In the genomic region with DNA sequence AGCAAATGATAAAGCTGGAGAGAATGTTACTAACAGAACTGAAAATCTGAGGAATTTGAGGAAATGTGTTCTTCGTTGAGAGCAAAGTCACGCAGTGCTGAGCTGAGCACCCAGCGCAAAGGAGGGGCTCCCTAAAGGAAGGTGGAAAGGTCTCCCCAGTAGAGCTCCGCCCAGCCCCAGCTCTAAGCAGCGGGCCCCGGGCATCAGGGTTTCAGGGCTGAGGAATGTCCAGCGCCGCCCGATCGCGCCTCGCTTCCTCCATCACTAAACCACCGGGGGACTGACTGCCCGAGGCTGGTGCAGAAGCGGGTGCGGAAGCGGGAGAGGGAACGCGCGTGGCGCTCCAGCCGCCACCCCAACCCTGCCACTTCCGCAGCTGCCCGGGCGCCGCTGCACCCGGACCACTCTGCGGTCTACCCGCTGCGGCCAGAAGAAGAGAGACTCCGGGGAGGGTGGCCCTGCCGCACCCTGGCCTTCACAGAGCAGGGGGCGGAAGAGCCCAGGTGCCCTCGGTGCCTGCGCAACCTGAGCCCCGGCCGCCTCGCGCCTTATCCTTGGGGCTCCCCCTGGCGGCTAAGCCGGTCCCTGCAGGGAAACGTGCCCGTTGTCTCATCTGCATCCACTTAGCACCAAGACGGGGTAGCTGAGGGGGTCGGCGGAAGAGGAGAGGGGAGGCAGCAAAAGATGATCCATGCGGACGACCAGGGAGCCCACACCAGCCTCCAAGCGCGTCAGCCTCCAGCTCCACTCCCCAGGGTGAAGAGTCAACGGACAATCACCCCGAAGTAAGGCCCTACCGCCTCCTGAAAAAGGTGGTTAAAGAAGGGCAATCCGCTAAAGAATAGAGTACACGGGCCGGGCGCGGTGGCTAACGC, we compare ENCODE assay signal across 8 cellular contexts. TPM values are rescaled to one million over a fixed set of nuclear protein-coding genes. Genes with fewer than 3 reads are reported as not detected.
DNase-seq lines count a peak whose midpoint lies in the region; ATAC-seq, FAIRE-seq and TF ChIP-seq lines count a peak whose summit lies in the region.

No MANE protein-coding gene starts in this region.

- H3K9me3 Mint-ChIP-seq in activated B cell treated with CpG ODN at 0.5 μM for 24 hours = no peaks in the 10 kb centered on the region

- H3K27ac Mint-ChIP-seq in activated B cell treated with CpG ODN at 0.5 μM for 24 hours = peak overlapping the region; percentile 75

- peak overlapping the region; percentile 78 for H3K4me2 ChIP-seq in keratinocyte (ENCODE audit: control insufficient read depth, extremely low read depth, insufficient read depth, low read depth, low read length)

- H3K9me1 ChIP-seq in keratinocyte (ENCODE audit: control insufficient read depth, extremely low read depth, insufficient read depth, low read length) = no peaks in the 10 kb centered on the region

- dilution Hi-C loops in keratinocyte (cut with MboI; ENCODE audit: extremely low pct_ligation_motif_present, low sequenced_read_pairs) = no loop called here

- peaks cover 9% of the 10 kb centered on the region for H3K27me3 Mint-ChIP-seq in activated B cell treated with CpG ODN at 0.5 μM for 24 hours

- no peaks in the 10 kb centered on the region for H3K36me3 Mint-ChIP-seq in activated B cell treated with CpG ODN at 0.5 μM for 24 hours (ENCODE audit: low read depth)

- H3K36me3 ChIP-seq in keratinocyte (ENCODE audit: control insufficient read depth in 2 of 2, extremely low read depth in 1 of 2, insufficient read depth in 2 of 2, low read length in 2 of 2) = no peaks in the 10 kb centered on the region

- intact Hi-C loops in activated B cell treated with CpG ODN at 0.5 μM for 24 hours (cut with micrococcal nuclease) = loop anchor here (1.0 to 5.0 kb wide), 8 partner anchors 52 to 247 kb away; partner anchors contain the start of genes CNTROB and NAA38

- CTCF ChIA-PET in activated B cell treated with CpG ODN at 0.5 μM for 24 hours (lab: Charles Lee) = interaction anchor here (0.6 to 6.7 kb wide), 37 partner anchors 8 to 653 kb away, joined by 3 to 90 read pairs (median 4); partner anchors contain the start of genes CNTROB, GUCY2D, NAA38 and RNF227

- H3K27ac ChIP-seq in keratinocyte (ENCODE audit: control insufficient read depth, insufficient read depth, low read length) = peak overlapping the region; percentile 36

- peak; percentile 94 for FAIRE-seq in GM12891 (lab: Jason Lieb, UNC)
- FAIRE-seq in keratinocyte (lab: Jason Lieb, UNC) = no peak

- H3K9me3 ChIP-seq in keratinocyte (ENCODE audit: control insufficient read depth, low read depth, low read length) = no peaks in the 10 kb centered on the region

- H3K9ac ChIP-seq in keratinocyte (ENCODE audit: control insufficient read depth, extremely low read depth, insufficient read depth, low read length) = peak overlapping the region; percentile 64

- H3K4me1 Mint-ChIP-seq in activated B cell treated with CpG ODN at 0.5 μM for 24 hours = peaks cover 17% of the 10 kb centered on the region

- peaks cover 15% of the 10 kb centered on the region for H3K4me1 ChIP-seq in keratinocyte (ENCODE audit: control insufficient read depth, extremely low read depth, insufficient read depth, low read length)

- no peaks in the 10 kb centered on the region for H3K27me3 ChIP-seq in keratinocyte (ENCODE audit: control insufficient read depth, extremely low read depth, insufficient read depth, low read length)

- POLR2A ChIA-PET in activated B cell treated with CpG ODN at 0.5 μM for 24 hours (lab: Charles Lee) = interaction anchor here (0.6 to 2.5 kb wide), 8 partner anchors 58 to 231 kb away, joined by 3 to 24 read pairs (median 6); partner anchors contain the start of genes CNTROB, NAA38, RNF227 and TRAPPC1

- no peak for TF ChIP-seq POLR2A in GM12891 (IDR thresholded peaks at IDR 0.05; ENCODE audit: low read depth, low read length)

- peak overlapping the region; percentile 52 to 63 for H3K4me3 ChIP-seq in cardiac fibroblast (replicated peaks in 1 of 2; ENCODE audit: low read depth in 2 of 2, low read length in 2 of 2)
- peak overlapping the region; percentile 46 to 71 (median 53) for H3K4me3 ChIP-seq in keratinocyte (ENCODE audit: control insufficient read depth in 2 of 3, extremely low read depth in 1 of 3, insufficient read depth in 2 of 3, low read depth in 1 of 3, low read length in 3 of 3)

- H3K4me3 Mint-ChIP-seq in activated B cell treated with CpG ODN at 0.5 μM for 24 hours = peak overlapping the region; percentile 77

- H3K79me2 ChIP-seq in keratinocyte (ENCODE audit: control insufficient read depth, insufficient read depth, low read length) = no peaks in the 10 kb centered on the region

- TF ChIP-seq CTCF in activated B cell treated with CpG ODN at 0.5 μM for 24 hours (IDR thresholded peaks at IDR 0.05) (no peak), cardiac fibroblast (IDR thresholded peaks at IDR 0.05; ENCODE audit: low read depth, low read length) (peak; percentile 98), keratinocyte (optimal IDR thresholded peaks at IDR 0.05 in 1 of 3, IDR thresholded peaks at IDR 0.05 in 1 of 3, conservative IDR thresholded peaks at IDR 0.05 in 1 of 3; ENCODE audit: extremely low read depth in 1 of 3, insufficient read depth in 2 of 3, low read length in 3 of 3) (peak; percentile 75 to 99 (median 96))

- ATAC-seq in HG02798 (IDR thresholded peaks at IDR 0.05; ENCODE audit: poor library complexity, unreplicated experiment) (peak; percentile 86), activated B cell treated with CpG ODN at 0.5 μM for 24 hours (ENCODE audit: low read depth) (peak; percentile 94), GM21360 (IDR thresholded peaks at IDR 0.05; ENCODE audit: unreplicated experiment) (no peak)

- H2AFZ ChIP-seq in keratinocyte (ENCODE audit: control insufficient read depth, low read length) = peak overlapping the region; percentile 89

- no peaks in the 10 kb centered on the region for H4K20me1 ChIP-seq in keratinocyte (ENCODE audit: control insufficient read depth, extremely low read depth, insufficient read depth, low read length)

- DNase-seq in GM12891 (ENCODE audit: insufficient read length, low spot score) = peak; percentile 82
- peak; percentile 6 for DNase-seq in NCI-H2107 treated with DMSO at 0.1 percent for 48 hours (lab: John Stamatoyannopoulos, UW; ENCODE audit: unreplicated experiment)
- DNase-seq in activated B cell treated with CpG ODN at 0.5 μM for 24 hours = peak; percentile 96
- DNase-seq in cardiac fibroblast (ENCODE audit: low read depth in 2 of 2) = peak; percentile 67 to 71
- peak; percentile 28 for DNase-seq in keratinocyte (ENCODE audit: low read depth, low spot score)
- peak; percentile 83 to 97 (median 89) for DNase-seq in stimulated activated CD4-positive, alpha-beta T cell treated with anti-CD3 and anti-CD28 coated beads, Interleukin-12 subunit alpha, Interleukin-12 subunit beta, amount 100 ng/mL, for 48 hours (ENCODE audit: low read depth in 2 of 3, low spot score in 1 of 3)

TF ChIP-seq in GM12891, 5 proteins besides CTCF, POLR2A, EP300 and RAD21 (continues in another document):
- TF ChIP-seq POU2F2 (IDR thresholded peaks at IDR 0.05; ENCODE audit: low read depth, low read length) = no peak
- no peak for TF ChIP-seq PAX5 (IDR thresholded peaks at IDR 0.05; ENCODE audit: insufficient read depth, low read length, severe bottlenecking)
- TF ChIP-seq SPI1 (IDR thresholded peaks at IDR 0.05; ENCODE audit: low read depth, low read length) = peak; percentile 8; the same call in 1 of the 2 replicates

RNA-seq across cellular contexts. Expression of gene GUCY2D, which starts 12.4 kb away (rescaled TPM):
- not detected for polyA plus RNA-seq in GM12891 (2012; ENCODE audit: low read depth, missing spikeins)
- total RNA-seq in activated B cell treated with CpG ODN at 0.5 μM for 24 hours = not detected in 2 replicates
- 0.25 to 0.42 TPM in 2 of 3 replicates, not detected in the other for polyA plus RNA-seq in keratinocyte
- polyA plus RNA-seq in keratinocyte (2011; ENCODE audit: low read depth) = not detected
- polyA plus RNA-seq in keratinocyte (2011; cell fraction: cytosol; rRNA removed) = 0.01 TPM in 1 of 2 replicates, not detected in the other
- not detected in 2 replicates for polyA plus RNA-seq in keratinocyte (2011; cell fraction: nucleus; rRNA removed)
- polyA plus RNA-seq in keratinocyte (2012; ENCODE audit: low replicate concordance) = 0.13 and 0.59 TPM in 2 replicates
- not detected in 3 replicates for polyA minus RNA-seq in keratinocyte
- not detected for polyA minus RNA-seq in keratinocyte (2011; cell fraction: cytosol; rRNA and poly(A)+ RNA removed)
- not detected in 2 replicates for polyA minus RNA-seq in keratinocyte (2011; cell fraction: nucleus; rRNA and poly(A)+ RNA removed)

RNA-seq across cellular contexts. Expression of gene ALOX15B, which starts 48.8 kb away (rescaled TPM):
- polyA plus RNA-seq in GM12891 (2012; ENCODE audit: low read depth, missing spikeins) = 0.10 TPM
- not detected in 2 replicates for total RNA-seq in activated B cell treated with CpG ODN at 0.5 μM for 24 hours
- polyA plus RNA-seq in keratinocyte = 29.7 to 56.5 TPM (median 31.9 TPM) in 3 replicates
- 33.1 TPM for polyA plus RNA-seq in keratinocyte (2011; ENCODE audit: low read depth)
- polyA plus RNA-seq in keratinocyte (2011; cell fraction: cytosol; rRNA removed) = 33.5 and 59.6 TPM in 2 replicates
- 58.5 and 90.2 TPM in 2 replicates for polyA plus RNA-seq in keratinocyte (2011; cell fraction: nucleus; rRNA removed)
- polyA plus RNA-seq in keratinocyte (2012; ENCODE audit: low replicate concordance) = 36.8 and 91.2 TPM in 2 replicates
- polyA minus RNA-seq in keratinocyte = 29.3 to 58.7 TPM (median 57.8 TPM) in 3 replicates
- 41.8 TPM for polyA minus RNA-seq in keratinocyte (2011; cell fraction: cytosol; rRNA and poly(A)+ RNA removed)
- polyA minus RNA-seq in keratinocyte (2011; cell fraction: nucleus; rRNA and poly(A)+ RNA removed) = 34.5 and 48.1 TPM in 2 replicates

RNA-seq across cellular contexts. Expression of gene CNTROB, which starts 58.0 kb away (rescaled TPM):
- polyA plus RNA-seq in GM12891 (2012; ENCODE audit: low read depth, missing spikeins) = 22.8 TPM
- 23.0 and 24.6 TPM in 2 replicates for total RNA-seq in activated B cell treated with CpG ODN at 0.5 μM for 24 hours
- polyA plus RNA-seq in keratinocyte = 17.4 to 20.5 TPM (median 17.4 TPM) in 3 replicates
- 14.3 TPM for polyA plus RNA-seq in keratinocyte (2011; ENCODE audit: low read depth)
- 11.0 and 12.7 TPM in 2 replicates for polyA plus RNA-seq in keratinocyte (2011; cell fraction: cytosol; rRNA removed)
- 63.2 and 66.1 TPM in 2 replicates for polyA plus RNA-seq in keratinocyte (2011; cell fraction: nucleus; rRNA removed)
- 16.1 and 17.1 TPM in 2 replicates for polyA plus RNA-seq in keratinocyte (2012; ENCODE audit: low replicate concordance)
- 18.7 to 28.8 TPM (median 23.0 TPM) in 3 replicates for polyA minus RNA-seq in keratinocyte
- 12.9 TPM for polyA minus RNA-seq in keratinocyte (2011; cell fraction: cytosol; rRNA and poly(A)+ RNA removed)
- polyA minus RNA-seq in keratinocyte (2011; cell fraction: nucleus; rRNA and poly(A)+ RNA removed) = 17.4 and 17.8 TPM in 2 replicates

RNA-seq across cellular contexts. Expression of gene TRAPPC1, which starts 58.3 kb away (rescaled TPM):
- polyA plus RNA-seq in GM12891 (2012; ENCODE audit: low read depth, missing spikeins) = 216 TPM
- total RNA-seq in activated B cell treated with CpG ODN at 0.5 μM for 24 hours = 129 and 167 TPM in 2 replicates
- 108 to 396 TPM (median 128 TPM) in 3 replicates for polyA plus RNA-seq in keratinocyte
- 38.3 TPM for polyA plus RNA-seq in keratinocyte (2011; ENCODE audit: low read depth)
- 329 and 422 TPM in 2 replicates for polyA plus RNA-seq in keratinocyte (2011; cell fraction: cytosol; rRNA removed)
- 115 and 122 TPM in 2 replicates for polyA plus RNA-seq in keratinocyte (2011; cell fraction: nucleus; rRNA removed)
- 190 and 276 TPM in 2 replicates for polyA plus RNA-seq in keratinocyte (2012; ENCODE audit: low replicate concordance)
- 161 to 257 TPM (median 217 TPM) in 3 replicates for polyA minus RNA-seq in keratinocyte
- 191 TPM for polyA minus RNA-seq in keratinocyte (2011; cell fraction: cytosol; rRNA and poly(A)+ RNA removed)
- polyA minus RNA-seq in keratinocyte (2011; cell fraction: nucleus; rRNA and poly(A)+ RNA removed) = 38.1 and 71.9 TPM in 2 replicates

Comparison
In these comparisons a context has a peak if more than half of its experiments do, and no peak if none do; other contexts are left out.
1. DNase-seq: peak in every context shown above with its lines; median percentile 96 in activated B cell treated with CpG ODN at 0.5 μM for 24 hours; 89 in stimulated activated CD4-positive, alpha-beta T cell treated with anti-CD3 and anti-CD28 coated beads, Interleukin-12 subunit alpha, Interleukin-12 subunit beta, amount 100 ng/mL, for 48 hours; 82 in GM12891; 69 in cardiac fibroblast; 28 in keratinocyte; 6 in NCI-H2107 treated with DMSO at 0.1 percent for 48 hours.